In the genomic region with DNA sequence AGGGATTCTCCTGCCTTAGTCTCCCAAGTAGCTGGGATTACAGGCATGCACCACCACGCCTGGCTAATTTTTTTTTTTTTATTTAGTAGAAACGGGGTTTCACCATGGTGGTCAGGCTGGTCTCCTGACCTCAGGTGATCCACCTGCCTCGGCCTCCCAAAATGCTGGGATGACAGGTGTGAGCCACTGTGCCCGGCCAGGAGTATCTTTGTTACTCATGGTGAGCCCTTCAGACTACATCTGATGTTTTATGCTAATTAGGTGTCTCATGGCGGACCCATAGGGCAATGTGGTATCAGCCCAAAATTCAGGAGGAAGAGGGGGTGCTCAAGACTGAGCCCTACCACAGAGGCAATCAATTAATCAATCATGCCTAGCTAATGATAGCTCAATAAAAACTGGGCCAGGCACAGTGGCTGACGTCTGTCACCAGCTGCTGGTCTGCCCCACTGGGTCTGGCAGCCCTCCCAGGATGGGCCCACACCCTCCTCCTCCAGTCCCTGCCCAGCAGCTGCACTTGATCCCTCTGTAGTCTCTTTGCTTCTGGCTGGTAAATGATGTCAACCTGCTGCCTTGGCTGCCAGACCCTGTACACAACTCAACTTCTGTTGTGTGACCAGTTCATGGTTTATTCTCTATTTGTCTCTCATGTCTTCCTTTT, we compare ENCODE assay signal across 8 cellular contexts. TPM values are rescaled to one million over a fixed set of nuclear protein-coding genes. Genes with fewer than 3 reads are reported as not detected.
DNase-seq lines count a peak whose midpoint lies in the region; ATAC-seq lines count a peak whose summit lies in the region.
"Not testable (repeated sequence)": the region's sequence is repeated elsewhere in the genome, so short reads cannot be mapped to it uniquely, and the experiment has no call there.

No MANE protein-coding gene starts in this region.

- peak overlapping the region; percentile 63 for H3K27ac Mint-ChIP-seq in stimulated activated effector memory CD8-positive, alpha-beta T cell treated with anti-CD3 and anti-CD28 coated beads, Interleukin-12 subunit alpha, Interleukin-12 subunit beta, amount 100 ng/mL, for 72 hours

- H3K9me3 Mint-ChIP-seq in stimulated activated effector memory CD8-positive, alpha-beta T cell treated with anti-CD3 and anti-CD28 coated beads, Interleukin-12 subunit alpha, Interleukin-12 subunit beta, amount 100 ng/mL, for 72 hours: not testable (repeated sequence)

- peak; percentile 15 for DNase-seq in COLO668 (lab: John Stamatoyannopoulos, UW; ENCODE audit: unreplicated experiment)
- peak; percentile 30 for DNase-seq in NCI-H1092 (lab: John Stamatoyannopoulos, UW)
- DNase-seq in NCI-H82 (lab: John Stamatoyannopoulos, UW): peak; percentile 79
- peak in 39 of 58 donors; percentile 1 to 79 (median 37) for DNase-seq in anterior cingulate cortex (lab: John Stamatoyannopoulos, UW)
- not testable (repeated sequence) for DNase-seq in Right ventricle myocardium inferior (ENCODE audit: missing footprints); stimulated activated effector memory CD8-positive, alpha-beta T cell treated with anti-CD3 and anti-CD28 coated beads, Interleukin-12 subunit alpha, Interleukin-12 subunit beta, amount 100 ng/mL, for 72 hours (ENCODE audit: low spot score in 2 of 2)
- peak; percentile 16 to 27 for DNase-seq in left colon
- peak; percentile 7 for DNase-seq in occipital lobe (lab: John Stamatoyannopoulos, UW)

- not testable (repeated sequence) for H3K4me3 Mint-ChIP-seq in stimulated activated effector memory CD8-positive, alpha-beta T cell treated with anti-CD3 and anti-CD28 coated beads, Interleukin-12 subunit alpha, Interleukin-12 subunit beta, amount 100 ng/mL, for 72 hours

- intact Hi-C loops in Right ventricle myocardium inferior (cut with DNase I); left colon (cut with DNase I, micrococcal nuclease): not testable (repeated sequence)

- not testable (repeated sequence) for H3K4me1 Mint-ChIP-seq in stimulated activated effector memory CD8-positive, alpha-beta T cell treated with anti-CD3 and anti-CD28 coated beads, Interleukin-12 subunit alpha, Interleukin-12 subunit beta, amount 100 ng/mL, for 72 hours

- H3K36me3 Mint-ChIP-seq in stimulated activated effector memory CD8-positive, alpha-beta T cell treated with anti-CD3 and anti-CD28 coated beads, Interleukin-12 subunit alpha, Interleukin-12 subunit beta, amount 100 ng/mL, for 72 hours: peaks cover 17% of the 10 kb centered on the region

- ATAC-seq in Right ventricle myocardium inferior (peak; percentile 95), left colon (peak; percentile 92)
- not testable (repeated sequence) for ATAC-seq in stimulated activated effector memory CD8-positive, alpha-beta T cell treated with anti-CD3 and anti-CD28 coated beads, Interleukin-12 subunit alpha, Interleukin-12 subunit beta, amount 100 ng/mL, for 72 hours

RNA-seq across cellular contexts. Expression of a gene that starts 37.8 kb away (rescaled TPM):
- total RNA-seq in Right ventricle myocardium inferior: 3.1 TPM
- 1 to 10 TPM; 2.2 to 3.6 TPM for total RNA-seq in left colon
- total RNA-seq in occipital lobe: 1.9 TPM
